In the genomic region with DNA sequence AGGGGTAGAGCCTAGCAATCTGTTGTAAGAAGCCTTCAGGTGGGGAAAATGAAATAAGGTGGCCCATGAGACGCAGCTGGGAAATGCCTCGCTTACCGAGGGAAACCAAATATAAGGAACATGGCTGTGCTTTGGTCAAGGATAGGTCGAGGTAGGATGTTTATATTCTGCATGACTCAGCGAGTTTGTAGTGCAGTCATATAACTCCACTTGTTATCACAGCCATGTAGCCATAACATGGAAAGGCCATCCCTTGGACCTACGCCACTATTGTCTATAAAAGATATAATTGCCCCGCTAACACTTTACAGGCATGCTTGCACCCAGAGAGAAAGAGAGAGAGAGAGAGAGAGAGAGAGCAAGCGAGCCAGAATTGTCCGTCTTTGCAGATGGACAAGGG, we compare ENCODE assay signal across 8 cellular contexts.
"Had no signal": no experiment of that assay in that cellular context is flagged by ENCODE, and none has a peak within 500 bp of the region (broad histone marks: within the 10 kb centered on the region; RNA-seq: fewer than 3 reads in every experiment).

No MANE protein-coding gene starts in this region.

- H3K4me1 Mint-ChIP-seq: GM23338, H9, IgD-negative memory B cell had no signal

- H3K27ac Mint-ChIP-seq: GM23338, H9, IgD-negative memory B cell had no signal

- DNase-seq: H9, HCEC 1CT, KBM-7 had no signal

- H3K9me3 Mint-ChIP-seq: GM23338 had no signal

- ATAC-seq: GM23338 had no signal

- H3K4me2 ChIP-seq: GM23338 had no signal

- H3K4me3 Mint-ChIP-seq: GM23338, H9, IgD-negative memory B cell had no signal

- FAIRE-seq: H1, H54, HTR-8/SVneo had no signal

- H3K4me3 ChIP-seq: GM23338 had no signal

- H2AFZ ChIP-seq: GM23338 had no signal
